1 cellular context compared by ENCODE assay signal in genomic region chr11:23974046-23974445, GRCh38.
TF ChIP-seq lines count a peak whose summit lies in the region.

No MANE protein-coding gene starts in this region.

TF ChIP-seq in IMR-90, 13 proteins besides CTCF, POLR2A, EP300 and RAD21 (continued from another document):
- no peak for TF ChIP-seq NFE2L2 (IDR thresholded peaks at IDR 0.05; ENCODE audit: low read depth, low read length)
- no peak for TF ChIP-seq CEBPB (IDR thresholded peaks at IDR 0.05; ENCODE audit: low read depth, low read length)
- TF ChIP-seq, protein P1, sequence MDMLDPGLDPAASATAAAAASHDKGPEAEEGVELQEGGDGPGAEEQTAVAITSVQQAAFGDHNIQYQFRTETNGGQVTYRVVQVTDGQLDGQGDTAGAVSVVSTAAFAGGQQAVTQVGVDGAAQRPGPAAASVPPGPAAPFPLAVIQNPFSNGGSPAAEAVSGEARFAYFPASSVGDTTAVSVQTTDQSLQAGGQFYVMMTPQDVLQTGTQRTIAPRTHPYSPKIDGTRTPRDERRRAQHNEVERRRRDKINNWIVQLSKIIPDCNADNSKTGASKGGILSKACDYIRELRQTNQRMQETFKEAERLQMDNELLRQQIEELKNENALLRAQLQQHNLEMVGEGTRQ (IDR thresholded peaks at IDR 0.05; ENCODE audit: low read depth, low read length): no peak
- TF ChIP-seq BHLHE40 (IDR thresholded peaks at IDR 0.05; ENCODE audit: low read depth, low read length): no peak
- no peak for TF ChIP-seq MAZ (IDR thresholded peaks at IDR 0.05; ENCODE audit: borderline replicate concordance, low read depth, low read length)
- TF ChIP-seq MAFK (IDR thresholded peaks at IDR 0.05; ENCODE audit: low read depth, low read length): no peak
- TF ChIP-seq RCOR1 (IDR thresholded peaks at IDR 0.05; ENCODE audit: insufficient replicate concordance, low read length): no peak
- TF ChIP-seq SMC3 (IDR thresholded peaks at IDR 0.05; ENCODE audit: low read depth, low read length): no peak
- TF ChIP-seq RFX5 (IDR thresholded peaks at IDR 0.05; ENCODE audit: low read depth, low read length): no peak
